ENCODE assay signal across 18 cellular contexts in the genomic region with DNA sequence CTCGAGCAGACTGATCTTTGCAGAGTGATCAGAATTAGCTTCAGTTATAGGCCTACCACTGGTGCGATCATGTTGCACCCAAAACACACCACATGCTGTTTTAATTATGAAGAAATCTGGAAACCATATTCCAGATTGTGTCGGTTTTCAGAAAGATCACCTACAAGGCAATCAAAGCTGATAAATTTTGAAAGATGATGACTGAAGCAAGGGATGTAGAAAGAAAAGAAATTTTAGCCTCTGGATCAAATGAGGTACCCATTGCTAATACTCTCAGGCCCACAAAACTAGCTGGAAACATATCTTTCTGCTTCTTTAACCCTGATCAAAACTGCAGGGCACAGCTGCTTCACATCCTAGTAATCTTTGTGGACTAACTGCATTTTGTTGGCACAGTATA.
"Had no signal": no experiment of that assay in that cellular context is flagged by ENCODE, and none has a peak within 500 bp of the region (broad histone marks: within the 10 kb centered on the region; RNA-seq: fewer than 3 reads in every experiment).

No MANE protein-coding gene starts in this region.

- H3K27me3 ChIP-seq: dorsolateral prefrontal cortex, heart left ventricle, suprapubic skin, thyroid gland had no signal

- H3K27ac ChIP-seq: heart left ventricle, suprapubic skin had no signal

- H3K9me3 ChIP-seq: heart left ventricle, mucosa of descending colon, suprapubic skin, thyroid gland had no signal

- H3K4me3 Mint-ChIP-seq: naive thymus-derived CD8-positive, alpha-beta T cell; neural crest cell; type B pancreatic cell had no signal

- H3K9me3 Mint-ChIP-seq: naive thymus-derived CD8-positive, alpha-beta T cell; neural crest cell; type B pancreatic cell had no signal

- H3K27me3 Mint-ChIP-seq: naive thymus-derived CD8-positive, alpha-beta T cell; type B pancreatic cell had no signal

- DNase-seq: cortex of kidney; dorsolateral prefrontal cortex; effector memory CD4-positive, alpha-beta T cell; foreskin melanocyte; heart left ventricle; hypothalamus; kidney glomerular epithelial cell; mucosa of descending colon; naive thymus-derived CD8-positive, alpha-beta T cell; posterior cingulate gyrus; stimulated activated CD4-positive, alpha-beta T cell treated with anti-CD3 and anti-CD28 coated beads, Interleukin-2, amount 100 ng/mL, for 48 hours; stimulated activated naive CD8-positive, alpha-beta T cell treated with anti-CD3 and anti-CD28 coated beads, Interleukin-15, Interleukin-2, amounts not matched to agents 100 U/mL and 50 U/mL, for 24 hours; thyroid gland had no signal

- H3K4me3 ChIP-seq: dorsolateral prefrontal cortex, heart left ventricle, mucosa of descending colon, suprapubic skin, thyroid gland had no signal

- H3K27ac Mint-ChIP-seq: type B pancreatic cell had no signal

- ATAC-seq: esophagus mucosa; heart left ventricle; mucosa of descending colon; naive thymus-derived CD8-positive, alpha-beta T cell; sciatic nerve; stimulated activated naive CD8-positive, alpha-beta T cell treated with anti-CD3 and anti-CD28 coated beads, Interleukin-15, Interleukin-2, amounts not matched to agents 100 U/mL and 50 U/mL, for 24 hours had no signal

- H3K4me1 Mint-ChIP-seq: neural crest cell had no signal
